15 cellular contexts compared by ENCODE assay signal in genomic region chr2:240302041-240302440, GRCh38.
A peak's percentile ranks its signal among the peaks of the same experiment; 100 is the strongest.
DNase-seq lines count a peak whose midpoint lies in the region; TF ChIP-seq lines count a peak whose summit lies in the region.
"Had no signal": no experiment of that assay in that cellular context is flagged by ENCODE, and none has a peak within 500 bp of the region (broad histone marks: within the 10 kb centered on the region; RNA-seq: fewer than 3 reads in every experiment).

No MANE protein-coding gene starts in this region.

- H4K20me1 ChIP-seq in smooth muscle cell (ENCODE audit: low read depth), result no peaks in the 10 kb centered on the region
- H4K20me1 ChIP-seq: BLaER1 had no signal

- H3K27ac ChIP-seq in spleen (no peak overlapping the region), smooth muscle cell (ENCODE audit: low read depth) (no peak overlapping the region)
- H3K27ac ChIP-seq: 22Rv1, BLaER1, GM23248 had no signal

- H3K4me3 ChIP-seq in H7 (ENCODE audit: insufficient read depth, low read depth, low read length) (no peak overlapping the region), lower leg skin (ENCODE audit: low read depth, poor library complexity, severe bottlenecking) (no peak overlapping the region), spleen (no peak overlapping the region), smooth muscle cell (no peak overlapping the region)
- H3K4me3 ChIP-seq: BLaER1, GM12878, GM23248 had no signal

- H3K9me3 ChIP-seq in spleen, result no peaks in the 10 kb centered on the region
- H3K9me3 ChIP-seq in smooth muscle cell (replicated peaks; ENCODE audit: low read depth), result no peaks in the 10 kb centered on the region
- H3K9me3 ChIP-seq: BLaER1 had no signal

- intact Hi-C loops in activated CD4-positive, alpha-beta memory T cell treated with anti-CD3 and anti-CD28 coated beads for 36 hours (cut with micrococcal nuclease), result no loop called here
- intact Hi-C loops in lower leg skin (cut with DNase I; ENCODE audit: low total_unique reads), result no loop called here
- intact Hi-C loops in spleen (cut with DNase I; ENCODE audit: low total_unique reads), result no loop called here

- no peaks in the 10 kb centered on the region for H3F3A ChIP-seq in smooth muscle cell (ENCODE audit: low read depth)

- no peaks in the 10 kb centered on the region for H3K36me3 Mint-ChIP-seq in activated CD4-positive, alpha-beta memory T cell treated with anti-CD3 and anti-CD28 coated beads, Interleukin-2, amount 10 ng/mL, durations not matched to agents 7 days and 5 days (ENCODE audit: low read depth)
- no peaks in the 10 kb centered on the region for H3K36me3 Mint-ChIP-seq in activated CD4-positive, alpha-beta memory T cell treated with anti-CD3 and anti-CD28 coated beads for 36 hours
- H3K36me3 Mint-ChIP-seq: CD8-positive, alpha-beta memory T cell had no signal

- CTCF ChIA-PET in activated CD4-positive, alpha-beta memory T cell treated with anti-CD3 and anti-CD28 coated beads, Interleukin-2, amount 10 ng/mL, durations not matched to agents 7 days and 5 days (lab: Charles Lee), result no interaction called here
- CTCF ChIA-PET in activated CD4-positive, alpha-beta memory T cell treated with anti-CD3 and anti-CD28 coated beads for 36 hours (lab: Charles Lee), result no interaction called here

- DNase-seq in activated CD4-positive, alpha-beta memory T cell treated with anti-CD3 and anti-CD28 coated beads, Interleukin-2, amount 10 ng/mL, durations not matched to agents 7 days and 5 days, result peak; percentile 0
- no peak for DNase-seq in activated CD4-positive, alpha-beta memory T cell treated with anti-CD3 and anti-CD28 coated beads for 36 hours
- DNase-seq in H7 (peak; percentile 16), lower leg skin (ENCODE audit: low spot score in 2 of 2) (peak; percentile 3 to 52), spleen (peak; percentile 6), DMS 273 (lab: John Stamatoyannopoulos, UW; ENCODE audit: unreplicated experiment) (no peak), NCI-H2029 (lab: John Stamatoyannopoulos, UW) (no peak), smooth muscle cell (lab: John Stamatoyannopoulos, UW; ENCODE audit: unreplicated experiment) (no peak)
- DNase-seq: AML-193; CD8-positive, alpha-beta memory T cell; DMS79; GM23248 had no signal

- TF ChIP-seq CTCF in lower leg skin (IDR thresholded peaks at IDR 0.05), result no peak
- TF ChIP-seq CTCF in spleen (IDR thresholded peaks at IDR 0.05 in 8 of 11, conservative IDR thresholded peaks at IDR 0.05 in 3 of 11), result no peak
- TF ChIP-seq CTCF in smooth muscle cell (IDR thresholded peaks at IDR 0.05; ENCODE audit: borderline replicate concordance, insufficient read depth, poor library complexity, severe bottlenecking), result no peak

- H3K36me3 ChIP-seq in H7 (replicated peaks; ENCODE audit: control insufficient read depth, insufficient read depth, low read length) (no peaks in the 10 kb centered on the region), spleen (no peaks in the 10 kb centered on the region), smooth muscle cell (ENCODE audit: low read depth) (no peaks in the 10 kb centered on the region)
- H3K36me3 ChIP-seq: BLaER1 had no signal

- POLR2A ChIA-PET in activated CD4-positive, alpha-beta memory T cell treated with anti-CD3 and anti-CD28 coated beads, Interleukin-2, amount 10 ng/mL, durations not matched to agents 7 days and 5 days (lab: Charles Lee), result no interaction called here
- POLR2A ChIA-PET in activated CD4-positive, alpha-beta memory T cell treated with anti-CD3 and anti-CD28 coated beads for 36 hours (lab: Charles Lee), result no interaction called here

- H3K9ac ChIP-seq in smooth muscle cell (ENCODE audit: low read depth), result no peak overlapping the region
- H3K9ac ChIP-seq: BLaER1, GM23248 had no signal

- H3K4me2 ChIP-seq in smooth muscle cell, result no peak overlapping the region
- H3K4me2 ChIP-seq: BLaER1 had no signal

- TF ChIP-seq POLR2A in lower leg skin (IDR thresholded peaks at IDR 0.05) (no peak), spleen (IDR thresholded peaks at IDR 0.05) (no peak)

- no peak overlapping the region for H2AFZ ChIP-seq in smooth muscle cell (ENCODE audit: low read depth)
- H2AFZ ChIP-seq: GM23248 had no signal

- no peaks in the 10 kb centered on the region for H3K27me3 ChIP-seq in H7 (ENCODE audit: control insufficient read depth, insufficient read depth, low read length)
- peaks cover 0 to 34% (median 0%) of the 10 kb centered on the region in 7 donors for H3K27me3 ChIP-seq in spleen (replicated peaks in 1 of 7)
- no peaks in the 10 kb centered on the region for H3K27me3 ChIP-seq in smooth muscle cell (ENCODE audit: low read depth)
- H3K27me3 ChIP-seq: BLaER1 had no signal

- no peak overlapping the region for H3K27ac Mint-ChIP-seq in activated CD4-positive, alpha-beta memory T cell treated with anti-CD3 and anti-CD28 coated beads, Interleukin-2, amount 10 ng/mL, durations not matched to agents 7 days and 5 days
- no peak overlapping the region for H3K27ac Mint-ChIP-seq in activated CD4-positive, alpha-beta memory T cell treated with anti-CD3 and anti-CD28 coated beads for 36 hours
- H3K27ac Mint-ChIP-seq: CD8-positive, alpha-beta memory T cell had no signal

- no peak overlapping the region for H3K4me3 Mint-ChIP-seq in activated CD4-positive, alpha-beta memory T cell treated with anti-CD3 and anti-CD28 coated beads, Interleukin-2, amount 10 ng/mL, durations not matched to agents 7 days and 5 days
- H3K4me3 Mint-ChIP-seq in activated CD4-positive, alpha-beta memory T cell treated with anti-CD3 and anti-CD28 coated beads for 36 hours, result no peak overlapping the region
- H3K4me3 Mint-ChIP-seq: CD8-positive, alpha-beta memory T cell had no signal

- H3K9me3 Mint-ChIP-seq in activated CD4-positive, alpha-beta memory T cell treated with anti-CD3 and anti-CD28 coated beads, Interleukin-2, amount 10 ng/mL, durations not matched to agents 7 days and 5 days, result no peaks in the 10 kb centered on the region
- H3K9me3 Mint-ChIP-seq in activated CD4-positive, alpha-beta memory T cell treated with anti-CD3 and anti-CD28 coated beads for 36 hours, result no peaks in the 10 kb centered on the region
- H3K9me3 Mint-ChIP-seq: CD8-positive, alpha-beta memory T cell had no signal

- H3K4me1 Mint-ChIP-seq in activated CD4-positive, alpha-beta memory T cell treated with anti-CD3 and anti-CD28 coated beads, Interleukin-2, amount 10 ng/mL, durations not matched to agents 7 days and 5 days, result no peaks in the 10 kb centered on the region
- H3K4me1 Mint-ChIP-seq in activated CD4-positive, alpha-beta memory T cell treated with anti-CD3 and anti-CD28 coated beads for 36 hours (ENCODE audit: low read depth), result no peaks in the 10 kb centered on the region
- H3K4me1 Mint-ChIP-seq: CD8-positive, alpha-beta memory T cell had no signal

- 85 to 94% methylated on average over 4 to 5 of the region's 5 CpGs for WGBS in lower leg skin, 2 donors
- 82 to 92% (median 86%) methylated on average over 3 to 5 of the region's 5 CpGs for WGBS in spleen, 5 donors
- 89% methylated on average over 5 of the region's 5 CpGs for WGBS in smooth muscle cell (ENCODE audit: low lambda C conversion rate)

- no peaks in the 10 kb centered on the region for H3K79me2 ChIP-seq in smooth muscle cell (ENCODE audit: low read depth)

- peaks cover 2% of the 10 kb centered on the region for H3K27me3 Mint-ChIP-seq in activated CD4-positive, alpha-beta memory T cell treated with anti-CD3 and anti-CD28 coated beads, Interleukin-2, amount 10 ng/mL, durations not matched to agents 7 days and 5 days
- H3K27me3 Mint-ChIP-seq in activated CD4-positive, alpha-beta memory T cell treated with anti-CD3 and anti-CD28 coated beads for 36 hours, result peaks cover 21% of the 10 kb centered on the region

- H3K4me1 ChIP-seq in spleen, result no peaks in the 10 kb centered on the region
- no peaks in the 10 kb centered on the region for H3K4me1 ChIP-seq in smooth muscle cell (ENCODE audit: low read depth)

Comparison
In these comparisons a context has a peak if more than half of its experiments do, and no peak if none do; other contexts are left out.
1. DNase-seq: peak in activated CD4-positive, alpha-beta memory T cell treated with anti-CD3 and anti-CD28 coated beads, Interleukin-2, amount 10 ng/mL, durations not matched to agents 7 days and 5 days (single experiment), H7 (single experiment), lower leg skin (2 of 2) and spleen (single experiment); none in activated CD4-positive, alpha-beta memory T cell treated with anti-CD3 and anti-CD28 coated beads for 36 hours (single experiment), DMS 273 (single experiment), NCI-H2029 (single experiment) and smooth muscle cell (single experiment).